1 cellular context compared by ENCODE assay signal in the genomic region with DNA sequence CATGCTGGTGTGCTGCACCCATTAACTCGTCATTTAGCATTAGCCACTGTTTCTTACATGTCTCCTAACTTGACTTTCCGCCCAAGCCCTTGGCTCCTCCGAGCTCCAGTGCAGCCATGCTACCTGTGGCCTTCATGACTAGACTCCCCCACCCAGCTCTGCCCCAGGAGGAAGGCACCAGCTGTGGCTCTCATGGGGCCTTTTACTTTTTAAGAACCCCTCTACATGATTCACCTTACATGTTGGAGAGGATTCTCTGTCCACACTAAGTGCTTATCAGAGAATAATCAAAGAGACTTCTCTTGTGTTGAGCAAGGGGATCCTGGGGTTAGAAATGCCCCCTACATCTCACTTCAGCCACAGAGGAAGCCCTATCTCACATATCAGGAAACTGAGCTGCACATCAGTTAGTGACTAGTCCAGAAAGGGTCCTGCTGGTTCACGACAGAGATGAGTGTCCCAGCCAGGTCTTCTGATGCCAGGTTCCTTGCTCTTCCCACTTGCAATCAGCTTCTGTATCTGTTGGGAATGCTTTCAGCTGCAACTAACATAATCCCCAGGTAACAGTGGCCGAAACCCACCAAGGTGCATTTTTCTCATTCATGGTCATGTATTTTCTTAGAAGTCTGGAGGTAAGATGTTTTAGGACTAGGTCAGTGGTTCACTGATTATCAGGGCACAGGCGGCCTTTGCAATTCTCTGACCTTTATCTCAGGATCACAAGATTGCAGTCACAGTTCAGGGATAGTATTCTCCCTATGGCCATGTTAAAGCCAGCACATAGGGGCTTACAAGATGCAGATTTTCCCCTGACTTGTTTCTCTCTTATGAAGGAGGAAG.
TF ChIP-seq lines count a peak whose summit lies in the region.

No MANE protein-coding gene starts in this region.

TF ChIP-seq in H1, 55 proteins besides CTCF, POLR2A, EP300 and RAD21:
- TF ChIP-seq, protein P1, sequence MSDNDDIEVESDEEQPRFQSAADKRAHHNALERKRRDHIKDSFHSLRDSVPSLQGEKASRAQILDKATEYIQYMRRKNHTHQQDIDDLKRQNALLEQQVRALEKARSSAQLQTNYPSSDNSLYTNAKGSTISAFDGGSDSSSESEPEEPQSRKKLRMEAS (IDR thresholded peaks at IDR 0.05) = no peak
- TF ChIP-seq HDAC6 (IDR thresholded peaks at IDR 0.05; ENCODE audit: low read depth, low read length) (no peak), EZH2 (IDR thresholded peaks at IDR 0.05; ENCODE audit: low read depth, low read length, severe bottlenecking) (no peak), SP1 (IDR thresholded peaks at IDR 0.05; ENCODE audit: low read depth, low read length) (no peak), MAFK (IDR thresholded peaks at IDR 0.05; ENCODE audit: low read depth, low read length) (no peak), TEAD4 (IDR thresholded peaks at IDR 0.05; ENCODE audit: low read depth, low read length) (no peak), SIRT6 (IDR thresholded peaks at IDR 0.05; ENCODE audit: low read length) (no peak), ZNF274 (IDR thresholded peaks at IDR 0.05; ENCODE audit: borderline replicate concordance, extremely low read depth, low read length) (no peak), FOSL1 (IDR thresholded peaks at IDR 0.05; ENCODE audit: insufficient read depth, low read depth, low read length) (no peak), SAP30 (IDR thresholded peaks at IDR 0.05; ENCODE audit: insufficient read depth, insufficient replicate concordance, low read length) (no peak)
- TF ChIP-seq, protein P2, sequence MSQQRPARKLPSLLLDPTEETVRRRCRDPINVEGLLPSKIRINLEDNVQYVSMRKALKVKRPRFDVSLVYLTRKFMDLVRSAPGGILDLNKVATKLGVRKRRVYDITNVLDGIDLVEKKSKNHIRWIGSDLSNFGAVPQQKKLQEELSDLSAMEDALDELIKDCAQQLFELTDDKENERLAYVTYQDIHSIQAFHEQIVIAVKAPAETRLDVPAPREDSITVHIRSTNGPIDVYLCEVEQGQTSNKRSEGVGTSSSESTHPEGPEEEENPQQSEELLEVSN (IDR thresholded peaks at IDR 0.05) = no peak
